ENCODE assay signal across 1 cellular context in the genomic region with DNA sequence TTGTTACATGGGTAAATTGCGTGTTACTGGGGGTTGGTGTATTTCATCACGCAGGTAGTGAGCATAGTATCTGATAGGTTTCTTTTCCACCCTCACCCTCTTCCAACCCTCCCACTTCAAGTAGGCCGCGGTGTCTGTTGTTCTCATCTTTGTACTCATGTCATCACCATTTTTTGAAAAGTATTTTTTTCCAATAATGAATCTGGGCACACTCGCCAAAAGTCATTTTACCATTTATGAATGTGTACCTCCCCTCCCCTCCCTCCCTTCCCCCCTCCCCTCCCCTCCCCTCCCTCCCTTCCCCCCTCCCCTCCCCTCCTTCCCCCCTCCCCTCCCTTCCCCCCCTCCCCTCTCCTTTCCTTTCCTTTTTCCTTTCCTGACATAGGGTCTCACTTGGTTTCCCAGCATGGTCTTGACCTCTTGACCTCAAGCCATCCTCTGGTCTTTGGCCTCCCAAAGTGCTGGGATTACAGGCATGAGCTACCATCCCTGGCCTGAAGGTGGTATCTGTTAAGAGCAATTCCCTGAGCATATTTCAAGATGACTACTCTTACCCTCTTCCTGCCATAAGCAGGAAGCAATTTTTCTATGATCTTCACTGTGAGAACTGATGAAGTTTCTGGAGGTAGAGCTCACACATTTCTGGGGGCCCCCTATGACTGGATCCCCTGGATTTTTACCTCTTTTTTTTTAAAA.
TF ChIP-seq lines count a peak whose summit lies in the region.

No MANE protein-coding gene starts in this region.

TF ChIP-seq in GM23338, 12 proteins besides CTCF, POLR2A, EP300 and RAD21 (continued from another document):
- TF ChIP-seq, protein P1, sequence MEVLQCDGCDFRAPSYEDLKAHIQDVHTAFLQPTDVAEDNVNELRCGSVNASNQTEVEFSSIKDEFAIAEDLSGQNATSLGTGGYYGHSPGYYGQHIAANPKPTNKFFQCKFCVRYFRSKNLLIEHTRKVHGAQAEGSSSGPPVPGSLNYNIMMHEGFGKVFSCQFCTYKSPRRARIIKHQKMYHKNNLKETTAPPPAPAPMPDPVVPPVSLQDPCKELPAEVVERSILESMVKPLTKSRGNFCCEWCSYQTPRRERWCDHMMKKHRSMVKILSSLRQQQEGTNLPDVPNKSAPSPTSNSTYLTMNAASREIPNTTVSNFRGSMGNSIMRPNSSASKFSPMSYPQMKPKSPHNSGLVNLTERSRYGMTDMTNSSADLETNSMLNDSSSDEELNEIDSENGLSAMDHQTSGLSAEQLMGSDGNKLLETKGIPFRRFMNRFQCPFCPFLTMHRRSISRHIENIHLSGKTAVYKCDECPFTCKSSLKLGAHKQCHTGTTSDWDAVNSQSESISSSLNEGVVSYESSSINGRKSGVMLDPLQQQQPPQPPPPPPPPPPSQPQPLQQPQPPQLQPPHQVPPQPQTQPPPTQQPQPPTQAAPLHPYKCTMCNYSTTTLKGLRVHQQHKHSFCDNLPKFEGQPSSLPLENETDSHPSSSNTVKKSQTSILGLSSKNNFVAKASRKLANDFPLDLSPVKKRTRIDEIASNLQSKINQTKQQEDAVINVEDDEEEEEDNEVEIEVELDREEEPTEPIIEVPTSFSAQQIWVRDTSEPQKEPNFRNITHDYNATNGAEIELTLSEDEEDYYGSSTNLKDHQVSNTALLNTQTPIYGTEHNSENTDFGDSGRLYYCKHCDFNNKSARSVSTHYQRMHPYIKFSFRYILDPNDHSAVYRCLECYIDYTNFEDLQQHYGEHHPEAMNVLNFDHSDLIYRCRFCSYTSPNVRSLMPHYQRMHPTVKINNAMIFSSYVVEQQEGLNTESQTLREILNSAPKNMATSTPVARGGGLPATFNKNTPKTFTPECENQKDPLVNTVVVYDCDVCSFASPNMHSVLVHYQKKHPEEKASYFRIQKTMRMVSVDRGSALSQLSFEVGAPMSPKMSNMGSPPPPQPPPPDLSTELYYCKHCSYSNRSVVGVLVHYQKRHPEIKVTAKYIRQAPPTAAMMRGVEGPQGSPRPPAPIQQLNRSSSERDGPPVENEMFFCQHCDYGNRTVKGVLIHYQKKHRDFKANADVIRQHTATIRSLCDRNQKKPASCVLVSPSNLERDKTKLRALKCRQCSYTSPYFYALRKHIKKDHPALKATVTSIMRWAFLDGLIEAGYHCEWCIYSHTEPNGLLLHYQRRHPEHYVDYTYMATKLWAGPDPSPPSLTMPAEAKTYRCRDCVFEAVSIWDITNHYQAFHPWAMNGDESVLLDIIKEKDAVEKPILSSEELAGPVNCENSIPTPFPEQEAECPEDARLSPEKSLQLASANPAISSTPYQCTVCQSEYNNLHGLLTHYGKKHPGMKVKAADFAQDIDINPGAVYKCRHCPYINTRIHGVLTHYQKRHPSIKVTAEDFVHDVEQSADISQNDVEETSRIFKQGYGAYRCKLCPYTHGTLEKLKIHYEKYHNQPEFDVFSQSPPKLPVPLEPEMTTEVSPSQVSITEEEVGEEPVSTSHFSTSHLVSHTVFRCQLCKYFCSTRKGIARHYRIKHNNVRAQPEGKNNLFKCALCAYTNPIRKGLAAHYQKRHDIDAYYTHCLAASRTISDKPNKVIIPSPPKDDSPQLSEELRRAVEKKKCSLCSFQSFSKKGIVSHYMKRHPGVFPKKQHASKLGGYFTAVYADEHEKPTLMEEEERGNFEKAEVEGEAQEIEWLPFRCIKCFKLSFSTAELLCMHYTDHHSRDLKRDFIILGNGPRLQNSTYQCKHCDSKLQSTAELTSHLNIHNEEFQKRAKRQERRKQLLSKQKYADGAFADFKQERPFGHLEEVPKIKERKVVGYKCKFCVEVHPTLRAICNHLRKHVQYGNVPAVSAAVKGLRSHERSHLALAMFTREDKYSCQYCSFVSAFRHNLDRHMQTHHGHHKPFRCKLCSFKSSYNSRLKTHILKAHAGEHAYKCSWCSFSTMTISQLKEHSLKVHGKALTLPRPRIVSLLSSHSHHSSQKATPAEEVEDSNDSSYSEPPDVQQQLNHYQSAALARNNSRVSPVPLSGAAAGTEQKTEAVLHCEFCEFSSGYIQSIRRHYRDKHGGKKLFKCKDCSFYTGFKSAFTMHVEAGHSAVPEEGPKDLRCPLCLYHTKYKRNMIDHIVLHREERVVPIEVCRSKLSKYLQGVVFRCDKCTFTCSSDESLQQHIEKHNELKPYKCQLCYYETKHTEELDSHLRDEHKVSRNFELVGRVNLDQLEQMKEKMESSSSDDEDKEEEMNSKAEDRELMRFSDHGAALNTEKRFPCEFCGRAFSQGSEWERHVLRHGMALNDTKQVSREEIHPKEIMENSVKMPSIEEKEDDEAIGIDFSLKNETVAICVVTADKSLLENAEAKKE (CRISPR knock-in tag; IDR thresholded peaks at IDR 0.05), result no peak
- TF ChIP-seq CREB1 (CRISPR knock-in tag; IDR thresholded peaks at IDR 0.05; ENCODE audit: low read depth) (no peak), EZH2 (IDR thresholded peaks at IDR 0.05; ENCODE audit: low read depth, unreplicated experiment) (no peak), EZH2phosphoT487 (IDR thresholded peaks at IDR 0.05; ENCODE audit: unreplicated experiment) (no peak), JUNB (IDR thresholded peaks at IDR 0.05; ENCODE audit: unreplicated experiment) (no peak), POLR2AphosphoS5 (IDR thresholded peaks at IDR 0.05; ENCODE audit: low read depth) (no peak), ZNF331 (CRISPR knock-in tag; IDR thresholded peaks at IDR 0.05; ENCODE audit: low read depth) (no peak)
- TF ChIP-seq, protein P2, sequence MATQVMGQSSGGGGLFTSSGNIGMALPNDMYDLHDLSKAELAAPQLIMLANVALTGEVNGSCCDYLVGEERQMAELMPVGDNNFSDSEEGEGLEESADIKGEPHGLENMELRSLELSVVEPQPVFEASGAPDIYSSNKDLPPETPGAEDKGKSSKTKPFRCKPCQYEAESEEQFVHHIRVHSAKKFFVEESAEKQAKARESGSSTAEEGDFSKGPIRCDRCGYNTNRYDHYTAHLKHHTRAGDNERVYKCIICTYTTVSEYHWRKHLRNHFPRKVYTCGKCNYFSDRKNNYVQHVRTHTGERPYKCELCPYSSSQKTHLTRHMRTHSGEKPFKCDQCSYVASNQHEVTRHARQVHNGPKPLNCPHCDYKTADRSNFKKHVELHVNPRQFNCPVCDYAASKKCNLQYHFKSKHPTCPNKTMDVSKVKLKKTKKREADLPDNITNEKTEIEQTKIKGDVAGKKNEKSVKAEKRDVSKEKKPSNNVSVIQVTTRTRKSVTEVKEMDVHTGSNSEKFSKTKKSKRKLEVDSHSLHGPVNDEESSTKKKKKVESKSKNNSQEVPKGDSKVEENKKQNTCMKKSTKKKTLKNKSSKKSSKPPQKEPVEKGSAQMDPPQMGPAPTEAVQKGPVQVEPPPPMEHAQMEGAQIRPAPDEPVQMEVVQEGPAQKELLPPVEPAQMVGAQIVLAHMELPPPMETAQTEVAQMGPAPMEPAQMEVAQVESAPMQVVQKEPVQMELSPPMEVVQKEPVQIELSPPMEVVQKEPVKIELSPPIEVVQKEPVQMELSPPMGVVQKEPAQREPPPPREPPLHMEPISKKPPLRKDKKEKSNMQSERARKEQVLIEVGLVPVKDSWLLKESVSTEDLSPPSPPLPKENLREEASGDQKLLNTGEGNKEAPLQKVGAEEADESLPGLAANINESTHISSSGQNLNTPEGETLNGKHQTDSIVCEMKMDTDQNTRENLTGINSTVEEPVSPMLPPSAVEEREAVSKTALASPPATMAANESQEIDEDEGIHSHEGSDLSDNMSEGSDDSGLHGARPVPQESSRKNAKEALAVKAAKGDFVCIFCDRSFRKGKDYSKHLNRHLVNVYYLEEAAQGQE (IDR thresholded peaks at IDR 0.05; ENCODE audit: unreplicated experiment), result no peak
TF ChIP-seq in GM23338: peak in this region for 0.
